ENCODE assay signal across 19 cellular contexts in the genomic region with DNA sequence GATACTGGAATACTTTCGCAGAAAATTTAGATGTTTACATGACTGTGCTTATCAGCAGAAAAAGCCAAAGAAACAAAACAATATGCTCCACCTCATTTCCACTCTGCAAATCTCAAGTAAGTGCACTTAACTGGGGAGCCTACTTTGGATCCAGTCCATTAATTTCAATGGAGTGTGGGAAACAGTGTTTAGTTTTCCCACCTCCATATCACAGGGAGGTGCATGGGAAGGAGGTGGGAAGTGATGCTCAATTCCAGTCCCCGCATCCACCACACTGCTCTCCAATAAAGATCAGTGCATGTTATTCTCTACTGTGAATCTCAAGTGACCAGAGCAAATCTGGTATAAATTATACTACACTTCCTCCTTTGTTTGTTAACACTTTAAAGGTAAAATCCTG. TPM values are rescaled to one million over a fixed set of nuclear protein-coding genes. Genes with fewer than 3 reads are reported as not detected.
DNase-seq lines count a peak whose midpoint lies in the region; ATAC-seq and TF ChIP-seq lines count a peak whose summit lies in the region.
"Had no signal": no experiment of that assay in that cellular context is flagged by ENCODE, and none has a peak within 500 bp of the region (broad histone marks: within the 10 kb centered on the region; RNA-seq: fewer than 3 reads in every experiment).

No MANE protein-coding gene starts in this region.

- H4K20me1 ChIP-seq in neural progenitor cell (ENCODE audit: low read depth), result no peaks in the 10 kb centered on the region

- no peaks in the 10 kb centered on the region for H3K36me3 ChIP-seq in neural progenitor cell

- H3K4me3 ChIP-seq in neural progenitor cell, result no peak overlapping the region
- H3K4me3 ChIP-seq: GM12878 had no signal

- peaks cover 17% of the 10 kb centered on the region for H3K27me3 ChIP-seq in neural progenitor cell

- no peaks in the 10 kb centered on the region for H3K27me3 Mint-ChIP-seq in chondrocyte (ENCODE audit: low read depth)
- peaks cover 2% of the 10 kb centered on the region for H3K27me3 Mint-ChIP-seq in neural progenitor cell (ENCODE audit: insufficient read depth, low read depth)

- H3K9me3 ChIP-seq in neural progenitor cell (ENCODE audit: low read depth), result no peaks in the 10 kb centered on the region
- H3K9me3 ChIP-seq: Caco-2 had no signal

- no peak overlapping the region for H3K9ac ChIP-seq in neural progenitor cell

- no peak overlapping the region for H2AFZ ChIP-seq in neural progenitor cell (replicated peaks)

- TF ChIP-seq CTCF in chondrocyte (IDR thresholded peaks at IDR 0.05) (no peak), neural progenitor cell (IDR thresholded peaks at IDR 0.05) (no peak)

- peak overlapping the region; percentile 47 for H3K27ac Mint-ChIP-seq in chondrocyte (ENCODE audit: unreplicated experiment)
- H3K27ac Mint-ChIP-seq in neural progenitor cell, result no peak overlapping the region

- H3K79me2 ChIP-seq in neural progenitor cell (ENCODE audit: low read depth), result peaks cover 6% of the 10 kb centered on the region

- peak overlapping the region; percentile 71 for H3K4me2 ChIP-seq in neural progenitor cell

- H3K4me1 ChIP-seq in neural progenitor cell, result peaks cover 23% of the 10 kb centered on the region

- H3K36me3 Mint-ChIP-seq in chondrocyte (ENCODE audit: low read depth), result peaks cover 4% of the 10 kb centered on the region
- H3K36me3 Mint-ChIP-seq in neural progenitor cell, result peaks cover 9% of the 10 kb centered on the region
- H3K36me3 Mint-ChIP-seq: IgD-negative memory B cell had no signal

- H3K4me1 Mint-ChIP-seq in chondrocyte (ENCODE audit: low read depth) (peaks cover 46% of the 10 kb centered on the region), neural progenitor cell (peaks cover 35% of the 10 kb centered on the region)

- H3F3A ChIP-seq in neural progenitor cell (ENCODE audit: low read depth), result peaks cover 24% of the 10 kb centered on the region

- H3K9me3 Mint-ChIP-seq in chondrocyte (ENCODE audit: low read depth) (peaks cover 2% of the 10 kb centered on the region), neural progenitor cell (peaks cover 7% of the 10 kb centered on the region)

- H3K27ac ChIP-seq in neural progenitor cell, result no peak overlapping the region

- H3K4me3 Mint-ChIP-seq in chondrocyte (ENCODE audit: unreplicated experiment) (no peak overlapping the region), neural progenitor cell (no peak overlapping the region)

- peak; percentile 36 for DNase-seq in NCI-H510A treated with DMSO at 0.1 percent for 48 hours (lab: John Stamatoyannopoulos, UW)
- no peak for DNase-seq in NCI-H510A (lab: John Stamatoyannopoulos, UW)
- peak; percentile 12 for DNase-seq in NCI-H128 (lab: John Stamatoyannopoulos, UW; ENCODE audit: unreplicated experiment)
- no peak for DNase-seq in chondrocyte (ENCODE audit: low spot score)
- no peak for DNase-seq in neural progenitor cell (ENCODE audit: low spot score)
- no peak for DNase-seq in GOT3 (lab: John Stamatoyannopoulos, UW)
- no peak for DNase-seq in left cardiac atrium
- DNase-seq: C1 segment of cervical spinal cord, Caco-2, DMS53, NCI-H1436 treated with DMSO at 0.1 percent for 48 hours, NCI-H2171 treated with DMSO at 0.1 percent for 48 hours, NCI-H526, PC-3, T-helper 1 cell had no signal

- ATAC-seq in GM21381 (IDR thresholded peaks at IDR 0.05; ENCODE audit: unreplicated experiment) (no peak), left cardiac atrium (no peak)
- ATAC-seq: GM12878, HCT116, PC-3 had no signal

- intact Hi-C loops in left cardiac atrium (cut with DNase I), result no loop called here

RNA-seq across cellular contexts. Expression of a gene that starts 2.9 kb away (rescaled TPM):
- 25.8 to 28.4 TPM (median 27.4 TPM) in 3 replicates for total RNA-seq in chondrocyte
- 16.1 and 36.7 TPM in 2 replicates for total RNA-seq in neural progenitor cell (ENCODE audit: low replicate concordance)
- total RNA-seq in left cardiac atrium, result 10 to 100 TPM in 1 of 2 donors, 1 to 10 TPM in 1; 9.7 to 10.5 TPM

Comparison
In these comparisons a context has a peak if more than half of its experiments do, and no peak if none do; other contexts are left out.
1. DNase-seq: peak in NCI-H510A treated with DMSO at 0.1 percent for 48 hours (single experiment) and NCI-H128 (single experiment); none in NCI-H510A (single experiment), chondrocyte (single experiment), neural progenitor cell (single experiment), GOT3 (single experiment) and left cardiac atrium (single experiment).